8 cellular contexts compared by ENCODE assay signal in the genomic region with DNA sequence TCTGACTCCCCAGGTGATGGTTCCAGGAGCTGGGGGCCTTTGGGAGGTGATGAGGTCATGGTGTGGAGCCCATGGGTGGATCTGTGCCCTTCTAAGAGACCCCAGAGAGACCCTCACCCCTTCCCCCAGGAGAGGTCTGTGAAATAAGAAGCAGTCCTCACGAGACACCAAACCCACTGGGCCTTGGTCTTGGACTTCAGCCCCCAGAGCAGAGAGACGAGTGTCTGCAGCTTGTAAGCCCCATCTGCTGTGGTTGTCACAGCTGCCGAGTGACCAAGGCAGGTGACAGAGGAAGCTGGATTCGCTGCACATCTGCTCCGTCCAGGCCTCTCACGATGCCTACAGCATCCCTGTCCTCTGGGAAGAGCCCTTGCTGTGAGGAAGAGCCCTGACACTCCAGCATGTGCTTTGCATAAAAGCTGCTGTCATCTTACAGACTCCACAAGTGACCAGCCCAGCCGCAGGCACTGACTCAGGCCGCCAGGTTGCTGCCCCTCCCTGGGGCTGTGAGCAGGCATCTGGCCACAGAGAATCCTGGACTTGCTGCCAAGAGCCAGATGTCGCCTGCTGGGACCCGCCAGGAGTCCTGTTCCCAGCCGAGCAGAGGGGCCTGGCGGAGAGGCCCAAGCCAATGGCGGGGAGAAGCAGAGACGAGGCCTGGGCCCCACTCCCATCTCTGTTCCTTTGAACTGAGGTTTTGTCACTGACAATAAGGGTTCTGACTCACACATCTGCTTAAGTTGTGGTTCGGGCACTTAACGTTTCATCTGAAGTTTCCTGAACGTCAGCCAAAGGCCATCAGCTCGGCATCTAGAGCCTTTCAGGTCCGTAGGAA.
DNase-seq lines count a peak whose midpoint lies in the region; ATAC-seq and TF ChIP-seq lines count a peak whose summit lies in the region.
"Had no signal": no experiment of that assay in that cellular context is flagged by ENCODE, and none has a peak within 500 bp of the region (broad histone marks: within the 10 kb centered on the region; RNA-seq: fewer than 3 reads in every experiment).

No MANE protein-coding gene starts in this region.

- H3K4me1 ChIP-seq in OCI-LY3 (ENCODE audit: low read length) (peaks cover 61% of the 10 kb centered on the region), gastrocnemius medialis (peaks cover 0 to 13% of the 10 kb centered on the region in 2 donors), body of pancreas (peaks cover 13% of the 10 kb centered on the region)

- H3K4me3 ChIP-seq in OCI-LY3 (ENCODE audit: low read length) (no peak overlapping the region), fibroblast of villous mesenchyme (ENCODE audit: low read depth, low read length) (no peak overlapping the region), gastrocnemius medialis (no peak overlapping the region), body of pancreas (no peak overlapping the region)
- H3K4me3 ChIP-seq: ovary had no signal

- DNase-seq in HCEC 1CT = peak; percentile 85
- peak; percentile 87 for DNase-seq in fibroblast of villous mesenchyme (ENCODE audit: low read depth)
- DNase-seq in gastrocnemius medialis = no peak
- no peak for DNase-seq in DMS114 treated with DMSO at 0.1 percent for 48 hours (lab: John Stamatoyannopoulos, UW; ENCODE audit: unreplicated experiment)
- DNase-seq in activated naive CD4-positive, alpha-beta T cell treated with anti-CD3 and anti-CD28 coated beads, Interleukin-2, amount 50 U/mL, for 16 hours = no peak
- DNase-seq in body of pancreas = no peak

- H2AFZ ChIP-seq in OCI-LY3 (ENCODE audit: low read depth, low read length) = peak overlapping the region; percentile 48; the same call in 1 of the 2 replicates

- H3K9ac ChIP-seq in OCI-LY3 (ENCODE audit: low read length) = peak overlapping the region; percentile 11; the same call in 1 of the 2 replicates

- intact Hi-C loops in gastrocnemius medialis (cut with DNase I; ENCODE audit: low total_unique reads) (loop anchor here (2.0 to 5.0 kb wide), 2 partner anchors 151 to 224 kb away; partner anchors contain the start of gene PXDN), body of pancreas (cut with DNase I) (no loop called here)

- H3K9me3 ChIP-seq in OCI-LY3 (ENCODE audit: insufficient read depth, low read length) = no peaks in the 10 kb centered on the region
- H3K9me3 ChIP-seq in gastrocnemius medialis = no peaks in the 10 kb centered on the region
- no peaks in the 10 kb centered on the region for H3K9me3 ChIP-seq in body of pancreas
- H3K9me3 ChIP-seq: ovary had no signal

- H3K27ac ChIP-seq in OCI-LY3 (ENCODE audit: low read length) (peak overlapping the region; percentile 7; the same call in 1 of the 2 replicates), gastrocnemius medialis (peak overlapping the region; percentile 27 to 33 (median 31)), body of pancreas (no peak overlapping the region)

- H3K79me2 ChIP-seq in OCI-LY3 (ENCODE audit: low read length) = no peaks in the 10 kb centered on the region

- H4K20me1 ChIP-seq in OCI-LY3 (ENCODE audit: insufficient read depth, low read length) = no peaks in the 10 kb centered on the region

- no peaks in the 10 kb centered on the region for H3K27me3 ChIP-seq in OCI-LY3 (ENCODE audit: low read depth, low read length)
- peaks cover 6 to 13% (median 11%) of the 10 kb centered on the region in 3 donors for H3K27me3 ChIP-seq in gastrocnemius medialis
- H3K27me3 ChIP-seq in body of pancreas = no peaks in the 10 kb centered on the region
- H3K27me3 ChIP-seq: ovary had no signal

- no peak for TF ChIP-seq CTCF in OCI-LY3 (IDR thresholded peaks at IDR 0.05; ENCODE audit: low read depth, low read length)
- no peak for TF ChIP-seq CTCF in fibroblast of villous mesenchyme (IDR thresholded peaks at IDR 0.05; ENCODE audit: insufficient read depth, low read depth, low read length)
- TF ChIP-seq CTCF in gastrocnemius medialis (IDR thresholded peaks at IDR 0.05 in 4 of 5, conservative IDR thresholded peaks at IDR 0.05 in 1 of 5) = no peak
- TF ChIP-seq CTCF in body of pancreas (IDR thresholded peaks at IDR 0.05) = no peak

- ATAC-seq in gastrocnemius medialis = no peak
- ATAC-seq in body of pancreas = no peak

- WGBS in body of pancreas, 2 donors = 66% methylated on average over 13 to 19 of the region's 19 CpGs

- 0 out of 2 replicates have a peak overlapping the region, but pooled peaks have one; percentile 2 for H3K4me2 ChIP-seq in OCI-LY3 (ENCODE audit: low read length)

- TF ChIP-seq POLR2A in gastrocnemius medialis (IDR thresholded peaks at IDR 0.05) (no peak), body of pancreas (IDR thresholded peaks at IDR 0.05) (no peak)

- in situ Hi-C loops in gastrocnemius medialis (cut with MboI; ENCODE audit: low sequenced_read_pairs in 4 of 4) = no loop called here

- H3K36me3 ChIP-seq in OCI-LY3 (replicated peaks; ENCODE audit: low read depth, low read length) (no peaks in the 10 kb centered on the region), gastrocnemius medialis (no peaks in the 10 kb centered on the region), body of pancreas (replicated peaks in 1 of 2; ENCODE audit: insufficient read depth in 1 of 2, low read depth in 2 of 2) (no peaks in the 10 kb centered on the region)
- H3K36me3 ChIP-seq: ovary had no signal

Comparison
In these comparisons a context has a peak if more than half of its experiments do, and no peak if none do; other contexts are left out.
1. DNase-seq: peak in HCEC 1CT (single experiment) and fibroblast of villous mesenchyme (single experiment); none in gastrocnemius medialis (0 of 2), DMS114 treated with DMSO at 0.1 percent for 48 hours (single experiment), activated naive CD4-positive, alpha-beta T cell treated with anti-CD3 and anti-CD28 coated beads, Interleukin-2, amount 50 U/mL, for 16 hours (single experiment) and body of pancreas (0 of 4).
2. H3K27ac ChIP-seq: peak in OCI-LY3 (single experiment) and gastrocnemius medialis (4 of 4); none in body of pancreas (0 of 4).